In genomic region chr17:13619462-13619861, GRCh38 we compare ENCODE assay signal across 21 cellular contexts. TPM values are rescaled to one million over a fixed set of nuclear protein-coding genes. Genes with fewer than 3 reads are reported as not detected.
DNase-seq lines count a peak whose midpoint lies in the region; ATAC-seq, FAIRE-seq and TF ChIP-seq lines count a peak whose summit lies in the region.
"Had no signal": no experiment of that assay in that cellular context is flagged by ENCODE, and none has a peak within 500 bp of the region (broad histone marks: within the 10 kb centered on the region; RNA-seq: fewer than 3 reads in every experiment).

No MANE protein-coding gene starts in this region.

- no peak overlapping the region for H2AFZ ChIP-seq in H9 (ENCODE audit: low read length)
- H2AFZ ChIP-seq in mammary epithelial cell (ENCODE audit: low read depth, low read length) = no peak overlapping the region

- no peaks in the 10 kb centered on the region for H3K4me1 Mint-ChIP-seq in H9
- H3K4me1 Mint-ChIP-seq in activated CD4-positive, alpha-beta T cell treated with anti-CD3 and anti-CD28 coated beads for 36 hours = no peaks in the 10 kb centered on the region
- H3K4me1 Mint-ChIP-seq: CD8-positive, alpha-beta memory T cell had no signal

- CTCF ChIA-PET in A549 (lab: Yijun Ruan, JAX) = interaction anchor here (0.6 to 1.1 kb wide), 2 partner anchors 37 to 168 kb away, joined by 3 read pairs; no protein-coding TSS in a partner anchor
- CTCF ChIA-PET in activated CD4-positive, alpha-beta T cell treated with anti-CD3 and anti-CD28 coated beads for 36 hours (lab: Charles Lee) = no interaction called here
- CTCF ChIA-PET in mammary epithelial cell (lab: Charles Lee; ENCODE audit: low non-redundant PET) = no interaction called here

- H3T11ph ChIP-seq in H9 (ENCODE audit: low read length) = no peak overlapping the region

- no peak overlapping the region for H2BK20ac ChIP-seq in H9 (ENCODE audit: low read depth, low read length, poor library complexity, severe bottlenecking)

- H3K23ac ChIP-seq in H9 (ENCODE audit: insufficient read length, low read depth, low read length) = no peak overlapping the region

- intact Hi-C loops in activated CD4-positive, alpha-beta T cell treated with anti-CD3 and anti-CD28 coated beads for 36 hours (cut with DNase I, micrococcal nuclease) = no loop called here
- intact Hi-C loops in mammary epithelial cell (cut with micrococcal nuclease) = no loop called here

- FAIRE-seq in A549 (lab: Jason Lieb, UNC) = no peak
- FAIRE-seq: D721Med, GM12891, HTR-8/SVneo had no signal

- H3K4me1 ChIP-seq in A549 = no peaks in the 10 kb centered on the region
- H3K4me1 ChIP-seq in H9 (ENCODE audit: insufficient read depth, low read length) = no peaks in the 10 kb centered on the region
- no peaks in the 10 kb centered on the region for H3K4me1 ChIP-seq in SJCRH30
- H3K4me1 ChIP-seq in mammary epithelial cell (ENCODE audit: insufficient read depth, low read length) = no peaks in the 10 kb centered on the region
- H3K4me1 ChIP-seq: BLaER1 treated with 17β-estradiol and CSF1 and Interleukin-3, amounts not matched to agents 10 nM and 100 nM; SJSA1 had no signal

- H4K8ac ChIP-seq in H9 (replicated peaks; ENCODE audit: insufficient read length, low read depth, low read length) = no peak overlapping the region

- H4K91ac ChIP-seq in H9 (ENCODE audit: insufficient read length, low read depth, low read length) = no peak overlapping the region

- 0 out of 2 replicates have a peak, but pooled peaks have one; percentile 12 for TF ChIP-seq POLR2A in A549 (IDR thresholded peaks at IDR 0.05; ENCODE audit: low read length)

- peaks cover 8 to 10% of the 10 kb centered on the region in 2 experiments; a peak in 3 of 5 replicates for H3K9me3 Mint-ChIP-seq in H9
- no peaks in the 10 kb centered on the region for H3K9me3 Mint-ChIP-seq in activated CD4-positive, alpha-beta T cell treated with anti-CD3 and anti-CD28 coated beads for 36 hours (ENCODE audit: low read depth)

- H3K4me3 ChIP-seq in A549 (no peak overlapping the region), SJCRH30 (no peak overlapping the region), fibroblast of villous mesenchyme (ENCODE audit: low read depth, low read length) (no peak overlapping the region), mammary epithelial cell (replicated peaks in 1 of 3; ENCODE audit: insufficient read depth in 1 of 3, low read depth in 2 of 3, low read length in 3 of 3) (no peak overlapping the region)
- H3K4me3 ChIP-seq: BLaER1 treated with 17β-estradiol and CSF1 and Interleukin-3, amounts not matched to agents 10 nM and 100 nM; SJSA1 had no signal

- H3K27me3 ChIP-seq in H9 (ENCODE audit: insufficient read depth, low read length) (no peaks in the 10 kb centered on the region), SJCRH30 (no peaks in the 10 kb centered on the region), mammary epithelial cell (ENCODE audit: insufficient read depth, low read length) (no peaks in the 10 kb centered on the region)
- H3K27me3 ChIP-seq: BLaER1 treated with 17β-estradiol and CSF1 and Interleukin-3, amounts not matched to agents 10 nM and 100 nM; SJSA1 had no signal

- H2AK5ac ChIP-seq in H9 (ENCODE audit: insufficient read length, low read length) = no peak overlapping the region

- no peak overlapping the region for H2BK5ac ChIP-seq in H9 (ENCODE audit: insufficient read length, low read length)

- no peak overlapping the region for H3K27ac Mint-ChIP-seq in H9
- no peak overlapping the region for H3K27ac Mint-ChIP-seq in activated CD4-positive, alpha-beta T cell treated with anti-CD3 and anti-CD28 coated beads for 36 hours
- H3K27ac Mint-ChIP-seq: CD8-positive, alpha-beta memory T cell had no signal

- BruUV-seq in mammary epithelial cell (replicated peaks; lab: Mats Ljungman, UMichigan) = no TSS peak

- H2BK15ac ChIP-seq in H9 (ENCODE audit: low read depth, low read length) = no peak overlapping the region

- no peak overlapping the region for H3K9ac ChIP-seq in H9 (ENCODE audit: extremely low read depth, insufficient read length, low read length)
- no peak overlapping the region for H3K9ac ChIP-seq in mammary epithelial cell (ENCODE audit: insufficient read depth, low read length)
- H3K9ac ChIP-seq: BLaER1 treated with 17β-estradiol and CSF1 and Interleukin-3, amounts not matched to agents 10 nM and 100 nM had no signal

- no peaks in the 10 kb centered on the region for H4K20me1 ChIP-seq in H9 (ENCODE audit: control insufficient read depth, insufficient read depth, insufficient read length)
- H4K20me1 ChIP-seq in mammary epithelial cell (ENCODE audit: insufficient read depth, low read length) = no peaks in the 10 kb centered on the region
- H4K20me1 ChIP-seq: BLaER1 treated with 17β-estradiol and CSF1 and Interleukin-3, amounts not matched to agents 10 nM and 100 nM had no signal

- TF ChIP-seq CTCF in A549 (IDR thresholded peaks at IDR 0.05) (no peak), H9 (conservative IDR thresholded peaks at IDR 0.05) (peak; percentile 48; the same call in 2 of the 3 replicates), fibroblast of villous mesenchyme (IDR thresholded peaks at IDR 0.05; ENCODE audit: insufficient read depth, low read depth, low read length) (peak; percentile 12), mammary epithelial cell (conservative IDR thresholded peaks at IDR 0.05 in 1 of 2, IDR thresholded peaks at IDR 0.05 in 1 of 2; ENCODE audit: extremely low read depth in 1 of 2, insufficient read depth in 1 of 2, low read depth in 1 of 2, low read length in 2 of 2) (no peak)

- no peak overlapping the region for H3K27ac ChIP-seq in A549
- no peak overlapping the region for H3K27ac ChIP-seq in H9 (ENCODE audit: insufficient read length, low read depth, low read length)
- no peak overlapping the region for H3K27ac ChIP-seq in SJCRH30
- H3K27ac ChIP-seq in mammary epithelial cell (ENCODE audit: insufficient read depth, low read depth, low read length) = no peak overlapping the region
- H3K27ac ChIP-seq: BLaER1 treated with 17β-estradiol and CSF1 and Interleukin-3, amounts not matched to agents 10 nM and 100 nM; SJSA1 had no signal

- no peaks in the 10 kb centered on the region for H3K27me3 Mint-ChIP-seq in H9 (ENCODE audit: low read depth)
- peaks cover 17% of the 10 kb centered on the region for H3K27me3 Mint-ChIP-seq in activated CD4-positive, alpha-beta T cell treated with anti-CD3 and anti-CD28 coated beads for 36 hours

- H3K4me3 Mint-ChIP-seq in H9 = no peak overlapping the region
- H3K4me3 Mint-ChIP-seq in activated CD4-positive, alpha-beta T cell treated with anti-CD3 and anti-CD28 coated beads for 36 hours = no peak overlapping the region
- H3K4me3 Mint-ChIP-seq: CD8-positive, alpha-beta memory T cell had no signal

- no peaks in the 10 kb centered on the region for H3K79me1 ChIP-seq in H9 (ENCODE audit: insufficient read depth, low read depth, low read length, poor library complexity, severe bottlenecking)

- H3K9me3 ChIP-seq in A549 (peaks cover 10% of the 10 kb centered on the region; the same call in 2 of the 3 replicates), H9 (ENCODE audit: control insufficient read depth, low read depth, low read length) (no peaks in the 10 kb centered on the region), SJCRH30 (replicated peaks) (peaks cover 4% of the 10 kb centered on the region; the same call in 1 of the 2 replicates), mammary epithelial cell (replicated peaks; ENCODE audit: insufficient read depth, low read length) (no peaks in the 10 kb centered on the region)
- H3K9me3 ChIP-seq: SJSA1 had no signal

- H3K14ac ChIP-seq in H9 (ENCODE audit: insufficient read depth, low read length) = no peak overlapping the region

- no peaks in the 10 kb centered on the region for H3K79me2 ChIP-seq in H9 (ENCODE audit: insufficient read depth, low read length)
- H3K79me2 ChIP-seq in mammary epithelial cell (ENCODE audit: insufficient read depth, low read length) = no peaks in the 10 kb centered on the region

- no peak for TF ChIP-seq EP300 in A549 (IDR thresholded peaks at IDR 0.05)

- no peak overlapping the region for H3K56ac ChIP-seq in H9 (ENCODE audit: insufficient read length, low read depth, low read length)

- 7% methylated on average over 4 of the region's 4 CpGs for WGBS in A549 (ENCODE audit: missing lambda C conversion rate)
- no CpG with 5 or more reads among the region's 4 CpGs for WGBS in H9 (ENCODE audit: extremely low coverage, insufficient read length, low lambda C conversion rate)
- 91% methylated on average over 4 of the region's 4 CpGs for WGBS in mammary epithelial cell (ENCODE audit: low coverage, missing lambda C conversion rate)

- no peak for TF ChIP-seq RAD21 in A549 (conservative IDR thresholded peaks at IDR 0.05 in 1 of 2, IDR thresholded peaks at IDR 0.05 in 1 of 2)

- POLR2A ChIA-PET in A549 (lab: Yijun Ruan, JAX) = no interaction called here
- POLR2A ChIA-PET in activated CD4-positive, alpha-beta T cell treated with anti-CD3 and anti-CD28 coated beads for 36 hours (lab: Charles Lee) = no interaction called here

- no peak overlapping the region for H2BK12ac ChIP-seq in H9 (ENCODE audit: insufficient read length, low read depth, low read length)

- H3K36me3 Mint-ChIP-seq in H9 (ENCODE audit: insufficient read depth in 1 of 3, low read depth in 3 of 3) = peaks cover 0 to 7% (median 2%) of the 10 kb centered on the region in 3 experiments; a peak in 2 of 7 replicates
- H3K36me3 Mint-ChIP-seq in activated CD4-positive, alpha-beta T cell treated with anti-CD3 and anti-CD28 coated beads for 36 hours (ENCODE audit: low read depth) = no peaks in the 10 kb centered on the region
- H3K36me3 Mint-ChIP-seq: CD8-positive, alpha-beta memory T cell had no signal

- no peak overlapping the region for H3K18ac ChIP-seq in H9 (ENCODE audit: insufficient read length, low read depth, low read length)

- no peak overlapping the region for H4K5ac ChIP-seq in H9 (ENCODE audit: insufficient read length, low read depth, low read length)

- H3K23me2 ChIP-seq in H9 (ENCODE audit: insufficient read length, low read depth, low read length, poor library complexity, severe bottlenecking) = no peaks in the 10 kb centered on the region

- H3K36me3 ChIP-seq in SJCRH30 = no peaks in the 10 kb centered on the region
- no peaks in the 10 kb centered on the region for H3K36me3 ChIP-seq in mammary epithelial cell (ENCODE audit: insufficient read depth, low read length)
- H3K36me3 ChIP-seq: BLaER1 treated with 17β-estradiol and CSF1 and Interleukin-3, amounts not matched to agents 10 nM and 100 nM; SJSA1 had no signal

- H2BK120ac ChIP-seq in H9 (ENCODE audit: low read depth, low read length, poor library complexity, severe bottlenecking) = no peak overlapping the region

- in situ Hi-C loops in mammary epithelial cell (cut with MboI; ENCODE audit: low sequenced_read_pairs in 2 of 2) = loop anchor here in 1 of 2 donors (25.0 kb wide), 1 partner anchor 1318 kb away; no protein-coding TSS in a partner anchor

- dilution Hi-C loops in mammary epithelial cell (cut with HindIII; ENCODE audit: low sequenced_read_pairs) = no loop called here

- H3K4ac ChIP-seq in H9 (ENCODE audit: low read depth, low read length) = no peak overlapping the region

- no peak for ATAC-seq in A549
- no peak for ATAC-seq in HG03139 (IDR thresholded peaks at IDR 0.05; ENCODE audit: unreplicated experiment)
- ATAC-seq in HG02870 (IDR thresholded peaks at IDR 0.05; ENCODE audit: unreplicated experiment) = no peak
- no peak for ATAC-seq in activated CD4-positive, alpha-beta T cell treated with anti-CD3 and anti-CD28 coated beads for 36 hours

- H3K4me2 ChIP-seq in A549 (no peak overlapping the region), H9 (ENCODE audit: insufficient read depth, insufficient read length, low read length) (no peak overlapping the region), mammary epithelial cell (ENCODE audit: insufficient read depth, low read depth, low read length) (no peak overlapping the region)
- H3K4me2 ChIP-seq: BLaER1 treated with 17β-estradiol and CSF1 and Interleukin-3, amounts not matched to agents 10 nM and 100 nM had no signal

- DNase-seq in A549 (ENCODE audit: low read depth in 1 of 2, low spot score in 1 of 2) (no peak), H9 (peak; percentile 43), SJCRH30 (peak; percentile 57 to 66), fibroblast of villous mesenchyme (ENCODE audit: low read depth) (no peak), mammary epithelial cell (no peak)
- DNase-seq in activated CD4-positive, alpha-beta T cell treated with anti-CD3 and anti-CD28 coated beads for 36 hours = no peak
- DNase-seq: CD8-positive, alpha-beta memory T cell; H7; NCI-H1105 treated with DMSO at 0.1 percent for 48 hours; NCI-H1694 treated with DMSO at 0.1 percent for 48 hours; NCI-H2107; NCI-H510A; NCI-H82 had no signal

RNA-seq across cellular contexts. Expression of gene HS3ST3A1, which starts 17.7 kb away (rescaled TPM):
- polyA plus RNA-seq in A549 (2011; rRNA removed) = 0.15 TPM in 1 of 2 replicates, not detected in the other
- polyA plus RNA-seq in A549 (2012; cell fraction: cytosol; rRNA removed) = not detected in 2 replicates
- 0.13 TPM in 1 of 2 replicates, not detected in the other for polyA plus RNA-seq in A549 (2012; cell fraction: nucleus; rRNA removed)
- 0.04 to 0.17 TPM in 2 of 3 replicates, not detected in the other for polyA plus RNA-seq in A549 (2017; fragmentation: RNase III; extraction: RNeasy Plus Mini Kit Qiagen cat#74134 plus additional on column Dnase treatment)
- not detected in 2 replicates for polyA minus RNA-seq in A549 (2011; rRNA and poly(A)+ RNA removed)
- 3.2 and 3.4 TPM in 2 replicates for total RNA-seq in H9 (2021)
- total RNA-seq in SJCRH30 (2014; rRNA removed; shearing (Covaris generic)) = 22.2 and 27.3 TPM in 2 replicates
- 13.8 and 15.5 TPM in 2 replicates for total RNA-seq in fibroblast of villous mesenchyme
- under 1 TPM; 0.27 to 0.56 TPM for total RNA-seq in activated CD4-positive, alpha-beta T cell treated with anti-CD3 and anti-CD28 coated beads for 36 hours
- total RNA-seq in mammary epithelial cell = 1 to 10 TPM; 1.0 to 1.7 TPM
- 1.4 TPM for polyA plus RNA-seq in mammary epithelial cell
- polyA minus RNA-seq in mammary epithelial cell = 0.16 TPM
- total RNA-seq: A673; CD8-positive, alpha-beta memory T cell had no signal

Comparison
In these comparisons a context has a peak if more than half of its experiments do, and no peak if none do; other contexts are left out.
1. DNase-seq: peak in H9 (single experiment) and SJCRH30 (2 of 2); none in A549 (0 of 2), fibroblast of villous mesenchyme (single experiment), activated CD4-positive, alpha-beta T cell treated with anti-CD3 and anti-CD28 coated beads for 36 hours (single experiment) and mammary epithelial cell (single experiment).
2. CTCF ChIP-seq: peak in H9 (single experiment) and fibroblast of villous mesenchyme (single experiment); none in A549 (single experiment) and mammary epithelial cell (0 of 2).